In the genomic region with DNA sequence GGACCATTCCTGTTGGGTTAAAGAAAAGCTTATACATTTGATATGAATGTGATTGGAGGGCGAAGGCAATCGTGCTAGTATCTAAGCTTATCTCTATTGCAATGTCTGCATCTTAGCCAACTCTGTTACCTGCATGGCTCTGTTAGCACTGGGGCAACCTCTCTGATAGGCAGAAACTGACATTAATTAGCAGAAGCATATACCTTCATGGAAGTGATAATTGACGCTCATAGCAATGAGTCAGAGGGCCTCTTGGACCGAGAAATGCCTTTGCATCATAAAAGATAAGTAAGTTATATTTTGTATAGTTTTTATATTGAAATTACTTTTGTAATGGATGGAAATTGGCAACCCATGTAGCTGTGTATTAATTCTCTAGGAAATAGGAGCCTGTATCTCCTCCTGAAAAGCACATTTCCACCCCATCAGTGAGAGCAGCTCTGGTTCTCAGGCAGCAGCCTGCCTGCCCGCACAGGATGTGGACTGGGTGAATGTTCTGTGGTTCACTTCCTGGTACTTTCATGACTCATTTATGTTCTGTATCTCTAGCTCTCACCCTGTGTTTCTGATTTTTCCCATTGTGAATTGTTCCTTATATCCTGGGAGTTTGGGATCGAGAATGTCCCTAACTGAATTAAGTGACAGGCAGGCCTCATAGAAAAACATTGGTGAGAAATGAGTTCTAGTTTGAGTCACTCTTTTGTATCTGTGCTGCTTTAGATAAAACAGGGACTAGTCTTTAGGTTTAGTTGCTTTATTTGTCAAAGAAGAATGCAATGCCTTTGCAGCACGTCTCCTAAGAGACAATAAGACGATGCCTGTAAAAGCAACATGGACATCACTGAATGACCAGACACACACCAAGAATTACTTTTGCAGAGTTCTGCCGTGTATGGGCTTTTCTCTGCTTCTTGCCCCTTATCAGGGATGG, we compare ENCODE assay signal across 11 cellular contexts.
DNase-seq lines count a peak whose midpoint lies in the region; ATAC-seq and TF ChIP-seq lines count a peak whose summit lies in the region.
"Had no signal": no experiment of that assay in that cellular context is flagged by ENCODE, and none has a peak within 500 bp of the region (broad histone marks: within the 10 kb centered on the region; RNA-seq: fewer than 3 reads in every experiment).

No MANE protein-coding gene starts in this region.

- peaks cover 2% of the 10 kb centered on the region for H3K9me3 Mint-ChIP-seq in activated CD4-positive, alpha-beta T cell treated with anti-CD3 and anti-CD28 coated beads, Interleukin-2, amount 10 ng/mL, durations not matched to agents 7 days and 5 days

- H3K4me3 ChIP-seq in MG63 = no peak overlapping the region
- no peak overlapping the region for H3K4me3 ChIP-seq in astrocyte of the spinal cord (ENCODE audit: low read depth, low read length)

- CTCF ChIA-PET in activated CD4-positive, alpha-beta T cell treated with anti-CD3 and anti-CD28 coated beads, Interleukin-2, amount 10 ng/mL, durations not matched to agents 7 days and 5 days (lab: Charles Lee) = no interaction called here

- no peaks in the 10 kb centered on the region for H3K27me3 Mint-ChIP-seq in activated CD4-positive, alpha-beta T cell treated with anti-CD3 and anti-CD28 coated beads, Interleukin-2, amount 10 ng/mL, durations not matched to agents 7 days and 5 days

- peak; percentile 35 for DNase-seq in activated CD4-positive, alpha-beta T cell treated with anti-CD3 and anti-CD28 coated beads, Interleukin-2, amount 10 ng/mL, durations not matched to agents 7 days and 5 days
- no peak for DNase-seq in activated CD4-positive, alpha-beta T cell treated with anti-CD3 and anti-CD28 coated beads for 1 hour
- DNase-seq in MG63 = peak; percentile 6
- peak; percentile 66 for DNase-seq in astrocyte of the spinal cord (ENCODE audit: low read depth, low spot score)
- DNase-seq in stimulated activated CD8-positive, alpha-beta memory T cell treated with anti-CD3 and anti-CD28 coated beads, Interleukin-4, amount 100 ng/mL, for 48 hours = peak; percentile 26
- DNase-seq in NCI-H2227 (lab: John Stamatoyannopoulos, UW; ENCODE audit: unreplicated experiment) = no peak
- no peak for DNase-seq in NCI-H2171 treated with DMSO at 0.1 percent for 48 hours (lab: John Stamatoyannopoulos, UW)
- DNase-seq: kidney glomerular epithelial cell, NCI-H82, trophoblast cell had no signal

- no peak overlapping the region for H3K4me3 Mint-ChIP-seq in activated CD4-positive, alpha-beta T cell treated with anti-CD3 and anti-CD28 coated beads, Interleukin-2, amount 10 ng/mL, durations not matched to agents 7 days and 5 days

- ATAC-seq in HG02840 (IDR thresholded peaks at IDR 0.05; ENCODE audit: low FRiP score, unreplicated experiment) = no peak

- no peaks in the 10 kb centered on the region for H3K9me3 ChIP-seq in MG63

- in situ Hi-C loops in astrocyte of the spinal cord (cut with HindIII; ENCODE audit: low sequenced_read_pairs) = no loop called here

- H3K36me3 ChIP-seq in MG63 = no peaks in the 10 kb centered on the region

- H3K4me1 Mint-ChIP-seq in activated CD4-positive, alpha-beta T cell treated with anti-CD3 and anti-CD28 coated beads, Interleukin-2, amount 10 ng/mL, durations not matched to agents 7 days and 5 days = peaks cover 13% of the 10 kb centered on the region

- H3K27ac Mint-ChIP-seq in activated CD4-positive, alpha-beta T cell treated with anti-CD3 and anti-CD28 coated beads, Interleukin-2, amount 10 ng/mL, durations not matched to agents 7 days and 5 days = no peak overlapping the region

- H3K36me3 Mint-ChIP-seq in activated CD4-positive, alpha-beta T cell treated with anti-CD3 and anti-CD28 coated beads, Interleukin-2, amount 10 ng/mL, durations not matched to agents 7 days and 5 days (ENCODE audit: low read depth) = no peaks in the 10 kb centered on the region

- POLR2A ChIA-PET in activated CD4-positive, alpha-beta T cell treated with anti-CD3 and anti-CD28 coated beads, Interleukin-2, amount 10 ng/mL, durations not matched to agents 7 days and 5 days (lab: Charles Lee) = no interaction called here

- no peak for TF ChIP-seq CTCF in astrocyte of the spinal cord (IDR thresholded peaks at IDR 0.05; ENCODE audit: low read depth, low read length)

- H3K27me3 ChIP-seq in MG63 = 0 out of 2 replicates have a peak, but pooled peaks cover 3% of the 10 kb centered on the region

Comparison
In these comparisons a context has a peak if more than half of its experiments do, and no peak if none do; other contexts are left out.
1. DNase-seq: peak in activated CD4-positive, alpha-beta T cell treated with anti-CD3 and anti-CD28 coated beads, Interleukin-2, amount 10 ng/mL, durations not matched to agents 7 days and 5 days (single experiment), MG63 (single experiment), astrocyte of the spinal cord (single experiment) and stimulated activated CD8-positive, alpha-beta memory T cell treated with anti-CD3 and anti-CD28 coated beads, Interleukin-4, amount 100 ng/mL, for 48 hours (single experiment); none in activated CD4-positive, alpha-beta T cell treated with anti-CD3 and anti-CD28 coated beads for 1 hour (single experiment), NCI-H2227 (single experiment) and NCI-H2171 treated with DMSO at 0.1 percent for 48 hours (single experiment).